ENCODE assay signal across 6 cellular contexts in genomic region chr19:55117063-55117635, GRCh38. TPM values are rescaled to one million over a fixed set of nuclear protein-coding genes. Genes with fewer than 3 reads are reported as not detected.
A peak's percentile ranks its signal among the peaks of the same experiment; 100 is the strongest.
DNase-seq lines count a peak whose midpoint lies in the region; ATAC-seq and TF ChIP-seq lines count a peak whose summit lies in the region.

No MANE protein-coding gene starts in this region.

- peak overlapping the region; percentile 61 to 65; a peak in 3 of 4 replicates for H3K4me3 ChIP-seq in DND-41 (ENCODE audit: low read depth in 1 of 2, low read length in 2 of 2)
- H3K4me3 ChIP-seq in mammary epithelial cell (replicated peaks in 1 of 3; ENCODE audit: insufficient read depth in 1 of 3, low read depth in 2 of 3, low read length in 3 of 3), result peak overlapping the region; percentile 87 to 96 (median 88)
- H3K4me3 ChIP-seq in neuron (ENCODE audit: low read length), result peak overlapping the region; percentile 87

- no peaks in the 10 kb centered on the region for H3K27me3 ChIP-seq in DND-41 (ENCODE audit: insufficient read depth, low read length, poor library complexity)
- no peaks in the 10 kb centered on the region for H3K27me3 ChIP-seq in mammary epithelial cell (ENCODE audit: insufficient read depth, low read length)
- H3K27me3 ChIP-seq in neuron (ENCODE audit: insufficient read depth, low read length), result no peaks in the 10 kb centered on the region

- in situ Hi-C loops in mammary epithelial cell (cut with MboI; ENCODE audit: low sequenced_read_pairs in 2 of 2), result loop anchor here in 1 of 2 donors (25.0 kb wide), 1 partner anchor 545 kb away; the partner anchor contains the start of gene U2AF2

- DNase-seq in DND-41, result no peak
- DNase-seq in mammary epithelial cell, result no peak
- DNase-seq in NCI-H748 (lab: John Stamatoyannopoulos, UW; ENCODE audit: unreplicated experiment), result no peak

- dilution Hi-C loops in mammary epithelial cell (cut with HindIII; ENCODE audit: low sequenced_read_pairs), result loop anchor here (5.0 to 10.0 kb wide), 6 partner anchors 55 to 505 kb away; partner anchors contain the start of genes COX6B2, ZNF628 and ZNF784

- intact Hi-C loops in mammary epithelial cell (cut with micrococcal nuclease), result loop anchor here (1.0 to 2.0 kb wide), 3 partner anchors 28 to 99 kb away; no protein-coding TSS in a partner anchor

- peaks cover 48% of the 10 kb centered on the region for H4K20me1 ChIP-seq in DND-41 (ENCODE audit: insufficient read depth, low read length)
- H4K20me1 ChIP-seq in mammary epithelial cell (ENCODE audit: insufficient read depth, low read length), result no peaks in the 10 kb centered on the region

- peak overlapping the region; percentile 66 for H3K9ac ChIP-seq in DND-41 (ENCODE audit: low read depth, low read length)
- peak overlapping the region; percentile 87 for H3K9ac ChIP-seq in mammary epithelial cell (ENCODE audit: insufficient read depth, low read length)

- H3K27ac ChIP-seq in DND-41 (ENCODE audit: low read length) (peak overlapping the region; percentile 69), mammary epithelial cell (ENCODE audit: insufficient read depth, low read depth, low read length) (peak overlapping the region; percentile 58)

- ATAC-seq in DND-41 (ENCODE audit: insufficient read depth, low read depth), result no peak
- peak; percentile 11 for ATAC-seq in HG02885 (IDR thresholded peaks at IDR 0.05; ENCODE audit: poor library complexity, unreplicated experiment)
- ATAC-seq in HG03280 (IDR thresholded peaks at IDR 0.05; ENCODE audit: unreplicated experiment), result no peak

- no peaks in the 10 kb centered on the region for H3K9me3 ChIP-seq in DND-41 (ENCODE audit: insufficient read depth, low read length, severe bottlenecking)
- H3K9me3 ChIP-seq in mammary epithelial cell (replicated peaks; ENCODE audit: insufficient read depth, low read length), result no peaks in the 10 kb centered on the region
- no peaks in the 10 kb centered on the region for H3K9me3 ChIP-seq in neuron (ENCODE audit: low read length)

- no TSS peak for BruUV-seq in mammary epithelial cell (replicated peaks; lab: Mats Ljungman, UMichigan)

- H3K36me3 ChIP-seq in DND-41 (ENCODE audit: insufficient read depth, low read length), result peaks cover 18% of the 10 kb centered on the region
- H3K36me3 ChIP-seq in mammary epithelial cell (ENCODE audit: insufficient read depth, low read length), result no peaks in the 10 kb centered on the region
- peaks cover 4% of the 10 kb centered on the region for H3K36me3 ChIP-seq in neuron (ENCODE audit: insufficient read depth, low read length)

- TF ChIP-seq CTCF in DND-41 (IDR thresholded peaks at IDR 0.05; ENCODE audit: borderline replicate concordance, extremely low read depth, low read length, poor library complexity, severe bottlenecking) (no peak), mammary epithelial cell (conservative IDR thresholded peaks at IDR 0.05 in 1 of 2, IDR thresholded peaks at IDR 0.05 in 1 of 2; ENCODE audit: extremely low read depth in 1 of 2, insufficient read depth in 1 of 2, low read depth in 1 of 2, low read length in 2 of 2) (no peak)

- H3K79me2 ChIP-seq in DND-41 (ENCODE audit: insufficient read depth, low read length) (peaks cover 60% of the 10 kb centered on the region), mammary epithelial cell (ENCODE audit: insufficient read depth, low read length) (peaks cover 52% of the 10 kb centered on the region)

- WGBS in mammary epithelial cell (ENCODE audit: low coverage, missing lambda C conversion rate), result 0% methylated on average over 2 of the region's 88 CpGs

- H2AFZ ChIP-seq in DND-41 (ENCODE audit: low read depth, low read length), result 0 out of 2 replicates have a peak overlapping the region, but pooled peaks have one; percentile 5
- peak overlapping the region; percentile 74 for H2AFZ ChIP-seq in mammary epithelial cell (ENCODE audit: low read depth, low read length)
- no peak overlapping the region for H2AFZ ChIP-seq in neuron (ENCODE audit: low read depth, low read length)

- CTCF ChIA-PET in mammary epithelial cell (lab: Charles Lee; ENCODE audit: low non-redundant PET), result interaction anchor here (0.6 to 0.7 kb wide), 2 partner anchors 29 to 515 kb away, joined by 3 read pairs; no protein-coding TSS in a partner anchor

- peak overlapping the region; percentile 75 for H3K4me2 ChIP-seq in DND-41 (ENCODE audit: insufficient read depth, low read length)
- H3K4me2 ChIP-seq in mammary epithelial cell (ENCODE audit: insufficient read depth, low read depth, low read length), result peak overlapping the region; percentile 98

- H3K4me1 ChIP-seq in DND-41 (ENCODE audit: insufficient read depth, low read length) (peaks cover 33% of the 10 kb centered on the region), mammary epithelial cell (ENCODE audit: insufficient read depth, low read length) (peaks cover 18% of the 10 kb centered on the region), neuron (ENCODE audit: insufficient read depth, low read length) (peaks cover 44% of the 10 kb centered on the region)

RNA-seq across cellular contexts. Expression of gene PPP1R12C, which starts 0.3 kb away (rescaled TPM):
- total RNA-seq in mammary epithelial cell, result 10 to 100 TPM; 29.8 to 74.8 TPM
- 27.5 TPM for polyA plus RNA-seq in mammary epithelial cell
- 6.7 TPM for polyA minus RNA-seq in mammary epithelial cell

RNA-seq across cellular contexts. Expression of gene TNNT1, which starts 31.9 kb away (rescaled TPM):
- total RNA-seq in mammary epithelial cell, result 10 to 100 TPM; 16.5 to 85.2 TPM
- polyA plus RNA-seq in mammary epithelial cell, result 21.5 TPM
- polyA minus RNA-seq in mammary epithelial cell, result 24.5 TPM

RNA-seq across cellular contexts. Expression of gene TNNI3, which starts 40.4 kb away (rescaled TPM):
- total RNA-seq in mammary epithelial cell, result 1 to 10 TPM in 1 of 2 donors, not detected in 1; 1.3 TPM
- polyA plus RNA-seq in mammary epithelial cell, result 0.22 TPM
- polyA minus RNA-seq in mammary epithelial cell, result not detected

RNA-seq across cellular contexts. Expression of gene EPS8L1, which starts 41.5 kb away (rescaled TPM):
- total RNA-seq in mammary epithelial cell, result 10 to 100 TPM; 63.7 to 68.3 TPM
- 29.8 TPM for polyA plus RNA-seq in mammary epithelial cell
- 23.0 TPM for polyA minus RNA-seq in mammary epithelial cell

RNA-seq across cellular contexts. Expression of gene DNAAF3, which starts 49.3 kb away (rescaled TPM):
- 1 to 10 TPM; 1.5 to 2.2 TPM for total RNA-seq in mammary epithelial cell
- 1.3 TPM for polyA plus RNA-seq in mammary epithelial cell
- polyA minus RNA-seq in mammary epithelial cell, result not detected
